Comparison of ENCODE assay signal across 19 cellular contexts in the genomic region with DNA sequence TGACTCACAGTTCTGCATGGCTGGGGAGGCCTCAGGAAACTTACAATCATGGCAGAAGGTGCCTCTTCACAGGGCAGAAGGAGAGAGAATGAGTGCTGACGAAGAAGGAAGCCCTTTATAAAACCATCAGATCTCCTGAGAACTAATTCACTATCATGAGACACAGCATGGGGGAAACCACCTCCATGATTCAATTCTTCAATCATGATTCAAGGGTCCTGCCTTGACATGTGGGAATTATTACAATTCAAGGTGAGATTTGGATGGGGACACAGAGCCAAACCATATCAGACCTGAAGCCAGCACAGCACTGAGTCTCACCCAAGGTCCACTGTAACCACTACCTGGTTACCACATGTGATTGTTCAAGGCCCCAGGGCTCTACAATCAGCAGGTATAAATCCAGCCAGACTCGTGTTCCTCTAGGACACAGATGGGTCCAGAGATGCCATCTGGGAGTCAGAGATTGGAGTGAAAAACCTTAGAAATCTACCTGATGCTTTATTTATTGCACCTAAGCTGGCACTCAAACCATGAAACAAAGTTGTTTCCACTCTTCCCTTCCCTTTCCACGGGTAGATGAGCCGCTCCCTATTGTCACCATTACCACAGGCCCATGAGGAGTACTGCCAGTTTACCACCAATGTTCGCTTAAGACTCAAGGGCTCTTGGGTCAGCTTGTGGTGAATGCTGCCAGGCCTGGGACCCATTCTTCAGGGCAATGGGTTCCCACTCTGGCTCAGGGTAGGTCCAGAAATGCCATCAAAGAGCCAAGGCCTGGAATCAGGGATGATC.
"Had no signal": no experiment of that assay in that cellular context is flagged by ENCODE, and none has a peak within 500 bp of the region (broad histone marks: within the 10 kb centered on the region; RNA-seq: fewer than 3 reads in every experiment).

No MANE protein-coding gene starts in this region.

- H3K27me3 ChIP-seq: cardiac muscle cell, left lung, ovary, right lobe of liver, spleen had no signal

- H3K36me3 ChIP-seq: cardiac muscle cell, left lung, ovary, right lobe of liver had no signal

- H3K36me3 Mint-ChIP-seq: activated naive CD4-positive, alpha-beta T cell treated with anti-CD3 and anti-CD28 coated beads, Interleukin-2, amount 10 ng/mL, durations not matched to agents 7 days and 5 days; stimulated activated naive B cell treated with anti-CD40 and anti-IgM and Interleukin-4, amounts not matched to agents 10 μg/mL and 1 μg/mL and 100 μg/mL, for 72 hours had no signal

- DNase-seq: activated CD4-positive, alpha-beta T cell treated with anti-CD3 and anti-CD28 coated beads, Interleukin-2, amount 50 U/mL, for 1 hour; activated CD8-positive, alpha-beta memory T cell treated with anti-CD3 and anti-CD28 coated beads for 24 hours; activated CD8-positive, alpha-beta memory T cell treated with anti-CD3 and anti-CD28 coated beads, Interleukin-2, amount 50 U/mL, for 48 hours; activated effector memory CD4-positive, alpha-beta T cell treated with Interleukin-2 at 50 U/mL for 16 hours; activated naive CD4-positive, alpha-beta T cell treated with anti-CD3 and anti-CD28 coated beads, Interleukin-2, amount 10 ng/mL, durations not matched to agents 7 days and 5 days; activated naive CD8-positive, alpha-beta T cell treated with anti-CD3 and anti-CD28 coated beads, Interleukin-2, amount 50 U/mL, for 24 hours; activated T-cell treated with anti-CD3 and anti-CD28 coated beads, Interleukin-2, amount 50 U/mL, for 48 hours; anterior cingulate cortex; effector memory CD8-positive, alpha-beta T cell; erythroblast; head of caudate nucleus; left lung; naive B cell; ovary; right lobe of liver; spleen; stimulated activated naive B cell treated with anti-CD40 and anti-IgM and Interleukin-4, amounts not matched to agents 10 μg/mL and 1 μg/mL and 100 μg/mL, for 72 hours had no signal

- H3K27me3 Mint-ChIP-seq: activated naive CD4-positive, alpha-beta T cell treated with anti-CD3 and anti-CD28 coated beads, Interleukin-2, amount 10 ng/mL, durations not matched to agents 7 days and 5 days; activated naive CD8-positive, alpha-beta T cell treated with anti-CD3 and anti-CD28 coated beads, Interleukin-2, amount 50 U/mL, for 24 hours; effector memory CD8-positive, alpha-beta T cell; naive B cell; stimulated activated naive B cell treated with anti-CD40 and anti-IgM and Interleukin-4, amounts not matched to agents 10 μg/mL and 1 μg/mL and 100 μg/mL, for 72 hours had no signal

- H3K27ac Mint-ChIP-seq: activated naive CD4-positive, alpha-beta T cell treated with anti-CD3 and anti-CD28 coated beads, Interleukin-2, amount 10 ng/mL, durations not matched to agents 7 days and 5 days; activated naive CD8-positive, alpha-beta T cell treated with anti-CD3 and anti-CD28 coated beads, Interleukin-2, amount 50 U/mL, for 24 hours; effector memory CD8-positive, alpha-beta T cell; naive B cell; stimulated activated naive B cell treated with anti-CD40 and anti-IgM and Interleukin-4, amounts not matched to agents 10 μg/mL and 1 μg/mL and 100 μg/mL, for 72 hours had no signal

- H3K4me3 ChIP-seq: cardiac muscle cell, left lung, ovary, right lobe of liver, spleen had no signal

- H3K4me3 Mint-ChIP-seq: activated naive CD4-positive, alpha-beta T cell treated with anti-CD3 and anti-CD28 coated beads, Interleukin-2, amount 10 ng/mL, durations not matched to agents 7 days and 5 days; activated naive CD8-positive, alpha-beta T cell treated with anti-CD3 and anti-CD28 coated beads, Interleukin-2, amount 50 U/mL, for 24 hours; effector memory CD8-positive, alpha-beta T cell; naive B cell; neural crest cell; stimulated activated naive B cell treated with anti-CD40 and anti-IgM and Interleukin-4, amounts not matched to agents 10 μg/mL and 1 μg/mL and 100 μg/mL, for 72 hours had no signal

- H3K4me1 Mint-ChIP-seq: activated naive CD4-positive, alpha-beta T cell treated with anti-CD3 and anti-CD28 coated beads, Interleukin-2, amount 10 ng/mL, durations not matched to agents 7 days and 5 days; activated naive CD8-positive, alpha-beta T cell treated with anti-CD3 and anti-CD28 coated beads, Interleukin-2, amount 50 U/mL, for 24 hours; naive B cell; neural crest cell; stimulated activated naive B cell treated with anti-CD40 and anti-IgM and Interleukin-4, amounts not matched to agents 10 μg/mL and 1 μg/mL and 100 μg/mL, for 72 hours had no signal

- H3K4me1 ChIP-seq: left lung, right lobe of liver, spleen had no signal

- H3K27ac ChIP-seq: cardiac muscle cell, left lung, ovary, right lobe of liver, spleen had no signal

- H3K9me3 ChIP-seq: right lobe of liver had no signal
